In the genomic region with DNA sequence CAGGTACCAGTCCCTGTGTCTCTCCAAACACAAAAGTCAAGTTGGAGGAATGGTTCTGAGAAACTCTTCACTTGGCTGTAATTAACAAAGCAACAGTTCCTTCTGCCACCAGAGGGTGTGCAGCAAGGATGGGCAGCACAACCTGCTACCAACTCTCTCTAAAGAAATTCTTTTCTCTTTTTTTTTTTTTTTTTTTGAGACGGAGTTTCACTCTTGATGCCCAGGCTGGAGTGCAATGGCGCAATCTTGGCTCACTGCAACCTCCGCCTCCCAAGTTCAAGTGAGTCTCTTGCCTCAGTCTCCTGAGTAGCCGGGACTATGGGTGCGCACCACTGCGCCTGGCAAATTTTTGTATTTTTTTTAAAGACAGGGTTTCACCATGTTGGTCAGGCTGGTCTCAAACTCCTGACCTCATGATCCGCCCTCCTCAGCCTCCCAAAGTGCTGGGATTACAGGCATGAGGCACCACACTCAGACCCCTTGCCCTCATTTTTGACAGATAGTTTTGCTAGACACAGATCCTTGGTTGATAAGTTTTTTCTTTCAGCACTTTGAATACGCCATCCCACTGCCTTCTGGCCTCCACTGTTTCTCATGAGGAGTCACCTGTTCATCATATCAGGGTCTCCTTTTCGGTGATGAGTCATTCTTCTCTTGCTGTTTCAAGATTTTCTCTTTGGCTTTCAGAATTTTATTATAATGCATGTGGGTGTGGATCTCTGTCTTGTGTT, we compare ENCODE assay signal across 8 cellular contexts. TPM values are rescaled to one million over a fixed set of nuclear protein-coding genes. Genes with fewer than 3 reads are reported as not detected.
DNase-seq lines count a peak whose midpoint lies in the region; ATAC-seq and TF ChIP-seq lines count a peak whose summit lies in the region.

No MANE protein-coding gene starts in this region.

- H3K27ac ChIP-seq in thyroid gland, result no peak overlapping the region

- DNase-seq in AG09309 (ENCODE audit: low read depth) (no peak), H7 (peak; percentile 60), fibroblast of pulmonary artery (ENCODE audit: low read depth) (peak; percentile 26), thyroid gland (peak; percentile 60 to 64), A172 (ENCODE audit: low spot score) (no peak)
- no peak for DNase-seq in T-helper 2 cell treated with Interferon-gamma antibody and Interleukin-4, amounts not matched to agents 5 μg/mL and 100 μg/mL, for 36 hours (ENCODE audit: low spot score)

- peaks cover 9% of the 10 kb centered on the region for H3K27me3 Mint-ChIP-seq in T-helper 2 cell treated with Interferon-gamma antibody and Interleukin-4, amounts not matched to agents 5 μg/mL and 100 μg/mL, for 36 hours (ENCODE audit: low read depth)

- intact Hi-C loops in thyroid gland (cut with DNase I), result loop anchor here (10.0 kb wide), 1 partner anchor 154 kb away; no protein-coding TSS in a partner anchor

- H3K4me3 ChIP-seq in AG09309 (ENCODE audit: control insufficient read depth, low read depth, low read length) (no peak overlapping the region), H7 (ENCODE audit: insufficient read depth, low read depth, low read length) (no peak overlapping the region), fibroblast of pulmonary artery (replicated peaks; ENCODE audit: low read depth, low read length) (no peak overlapping the region), thyroid gland (replicated peaks in 1 of 3) (no peak overlapping the region)

- 67 to 69% methylated on average over 9 of the region's 9 CpGs for WGBS in thyroid gland, 2 donors

- peaks cover 14% of the 10 kb centered on the region for H3K36me3 Mint-ChIP-seq in T-helper 2 cell treated with Interferon-gamma antibody and Interleukin-4, amounts not matched to agents 5 μg/mL and 100 μg/mL, for 36 hours (ENCODE audit: low read depth)

- no peak for ATAC-seq in HG03135 (IDR thresholded peaks at IDR 0.05; ENCODE audit: unreplicated experiment)
- ATAC-seq in GM21390 (IDR thresholded peaks at IDR 0.05; ENCODE audit: unreplicated experiment), result no peak

- peaks cover 39% of the 10 kb centered on the region for H3K4me1 Mint-ChIP-seq in T-helper 2 cell treated with Interferon-gamma antibody and Interleukin-4, amounts not matched to agents 5 μg/mL and 100 μg/mL, for 36 hours (ENCODE audit: low read depth)

- TF ChIP-seq CTCF in AG09309 (IDR thresholded peaks at IDR 0.05; ENCODE audit: control insufficient read depth, insufficient read depth, low read depth, low read length, missing control alignments) (peak; percentile 45), fibroblast of pulmonary artery (IDR thresholded peaks at IDR 0.05; ENCODE audit: low read length, missing control alignments) (peak; percentile 35), thyroid gland (IDR thresholded peaks at IDR 0.05) (peak; percentile 25 to 74 (median 55))

- H3K27ac Mint-ChIP-seq in T-helper 2 cell treated with Interferon-gamma antibody and Interleukin-4, amounts not matched to agents 5 μg/mL and 100 μg/mL, for 36 hours, result peak overlapping the region; percentile 58

- peaks cover 8% of the 10 kb centered on the region for H3K9me3 Mint-ChIP-seq in T-helper 2 cell treated with Interferon-gamma antibody and Interleukin-4, amounts not matched to agents 5 μg/mL and 100 μg/mL, for 36 hours

- H3K4me1 ChIP-seq in thyroid gland, result no peaks in the 10 kb centered on the region

- no peaks in the 10 kb centered on the region for H3K9me3 ChIP-seq in thyroid gland

- H3K36me3 ChIP-seq in H7 (replicated peaks; ENCODE audit: control insufficient read depth, insufficient read depth, low read length), result no peaks in the 10 kb centered on the region
- H3K36me3 ChIP-seq in thyroid gland, result no peaks in the 10 kb centered on the region

- H3K27me3 ChIP-seq in H7 (ENCODE audit: control insufficient read depth, insufficient read depth, low read length) (no peaks in the 10 kb centered on the region), thyroid gland (no peaks in the 10 kb centered on the region)

- peak overlapping the region; percentile 61 for H3K4me3 Mint-ChIP-seq in T-helper 2 cell treated with Interferon-gamma antibody and Interleukin-4, amounts not matched to agents 5 μg/mL and 100 μg/mL, for 36 hours

- TF ChIP-seq POLR2A in thyroid gland (IDR thresholded peaks at IDR 0.05), result no peak

RNA-seq across cellular contexts. Expression of a gene that starts 12.1 kb away (rescaled TPM):
- 65.4 and 68.4 TPM in 2 replicates for total RNA-seq in H7 (2014; rRNA removed; shearing (Covaris generic))
- 100 to 1,000 TPM in 2 of 4 donors, 10 to 100 TPM in 2; 87.7 to 138 (median 101) TPM for total RNA-seq in thyroid gland
- total RNA-seq in A172 (2014; rRNA removed; shearing (Covaris generic)), result 151 and 198 TPM in 2 replicates

RNA-seq across cellular contexts. Expression of a gene that starts 57.0 kb away (rescaled TPM):
- total RNA-seq in H7 (2014; rRNA removed; shearing (Covaris generic)), result 41.3 and 52.9 TPM in 2 replicates
- total RNA-seq in thyroid gland, result 10 to 100 TPM; 32.5 to 64.7 (median 35.4) TPM
- 45.2 and 46.7 TPM in 2 replicates for total RNA-seq in A172 (2014; rRNA removed; shearing (Covaris generic))

Comparison
In these comparisons a context has a peak if more than half of its experiments do, and no peak if none do; other contexts are left out.
1. DNase-seq: peak in H7 (single experiment), fibroblast of pulmonary artery (single experiment) and thyroid gland (2 of 2); none in AG09309 (single experiment), T-helper 2 cell treated with Interferon-gamma antibody and Interleukin-4, amounts not matched to agents 5 μg/mL and 100 μg/mL, for 36 hours (single experiment) and A172 (single experiment).
2. Peak in every context shown above with its lines, with median percentiles within 50 percentile points of each other: CTCF ChIP-seq.